In genomic region chr4:174105202-174105601, GRCh38 we compare ENCODE assay signal across 25 cellular contexts.
"Had no signal": no experiment of that assay in that cellular context is flagged by ENCODE, and none has a peak within 500 bp of the region (broad histone marks: within the 10 kb centered on the region; RNA-seq: fewer than 3 reads in every experiment).

No MANE protein-coding gene starts in this region.

- H3K9ac ChIP-seq: neural progenitor cell had no signal

- ATAC-seq: naive thymus-derived CD4-positive, alpha-beta T cell; natural killer cell; right cardiac atrium; right lobe of liver; stimulated activated memory B cell treated with anti-CD40 and anti-IgM and Interleukin-4, amounts not matched to agents 10 μg/mL and 1 μg/mL and 100 μg/mL, for 72 hours; stimulated activated naive CD8-positive, alpha-beta T cell treated with anti-CD3 and anti-CD28 coated beads, Interleukin-15, amount 100 ng/mL, for 72 hours; stimulated activated naive CD8-positive, alpha-beta T cell treated with anti-CD3 and anti-CD28 coated beads, Interleukin-15, Interleukin-2, amounts not matched to agents 100 U/mL and 50 U/mL, for 24 hours; upper lobe of right lung had no signal

- DNase-seq: naive thymus-derived CD4-positive, alpha-beta T cell; natural killer cell; occipital lobe; ovary; right cardiac atrium; right lobe of liver; stimulated activated CD4-positive, alpha-beta T cell treated with anti-CD3 and anti-CD28 coated beads, Interleukin-15, amount 100 ng/mL, for 24 hours; stimulated activated CD4-positive, alpha-beta T cell treated with anti-CD3 and anti-CD28 coated beads, Interleukin-2, amount 100 ng/mL, for 24 hours; stimulated activated CD4-positive, alpha-beta T cell treated with anti-CD3 and anti-CD28 coated beads, Interleukin-2, amount 100 ng/mL, for 48 hours; stimulated activated CD4-positive, alpha-beta T cell treated with anti-CD3 and anti-CD28 coated beads, Interleukin-4, amount 100 ng/mL, for 4 hours; stimulated activated CD8-positive, alpha-beta memory T cell treated with anti-CD3 and anti-CD28 coated beads, Interleukin-4, amount 100 ng/mL, for 48 hours; stimulated activated naive CD4-positive, alpha-beta T cell; stimulated activated naive CD8-positive, alpha-beta T cell treated with anti-CD3 and anti-CD28 coated beads, Interleukin-15, amount 100 ng/mL, for 72 hours; stimulated activated naive CD8-positive, alpha-beta T cell treated with anti-CD3 and anti-CD28 coated beads, Interleukin-15, Interleukin-2, amounts not matched to agents 100 U/mL and 50 U/mL, for 24 hours; substantia nigra; testis; tibial artery; transverse colon; upper lobe of right lung; uterus had no signal

- H3K4me2 ChIP-seq: neural progenitor cell had no signal

- H2AFZ ChIP-seq: neural progenitor cell had no signal

- H3K9me3 ChIP-seq: ovary, prostate gland, right lobe of liver, suprapubic skin, testis, tibial artery, transverse colon, upper lobe of right lung, uterus had no signal

- H3K27ac ChIP-seq: neural progenitor cell, ovary, prostate gland, right lobe of liver, skin epidermis, suprapubic skin, testis, tibial artery, upper lobe of right lung, uterus had no signal

- H3K4me1 ChIP-seq: prostate gland, right lobe of liver, suprapubic skin, testis, tibial artery, upper lobe of right lung, uterus had no signal

- H3K4me3 ChIP-seq: neural progenitor cell, ovary, prostate gland, right lobe of liver, skin epidermis, suprapubic skin, testis, tibial artery, transverse colon, upper lobe of right lung, uterus had no signal

- H3K36me3 ChIP-seq: neural progenitor cell, ovary, prostate gland, right lobe of liver, suprapubic skin, tibial artery, transverse colon, upper lobe of right lung, uterus had no signal

- H3K27me3 ChIP-seq: neural progenitor cell, ovary, right lobe of liver, suprapubic skin, testis, tibial artery, transverse colon, upper lobe of right lung, uterus had no signal
